In genomic region chr1:54888080-54888733, GRCh38 we compare ENCODE assay signal across 8 cellular contexts. TPM values are rescaled to one million over a fixed set of nuclear protein-coding genes. Genes with fewer than 3 reads are reported as not detected.
A peak's percentile ranks its signal among the peaks of the same experiment; 100 is the strongest.
DNase-seq lines count a peak whose midpoint lies in the region; TF ChIP-seq lines count a peak whose summit lies in the region.

No MANE protein-coding gene starts in this region.

- H3K27ac ChIP-seq in VCaP: peak overlapping the region; percentile 88
- no peak overlapping the region for H3K27ac ChIP-seq in iPS-18a (ENCODE audit: low read length)
- no peak overlapping the region for H3K27ac ChIP-seq in subcutaneous abdominal adipose tissue (ENCODE audit: low read depth, low read length)

- H3K4me3 ChIP-seq in iPS-18a (ENCODE audit: low read length) (peak overlapping the region; percentile 92), subcutaneous abdominal adipose tissue (ENCODE audit: low read depth in 1 of 5, low read length in 5 of 5) (peak overlapping the region in 4 of 5 donors; percentile 87 to 96 (median 92))

- peaks cover 22% of the 10 kb centered on the region for H3K27me3 Mint-ChIP-seq in activated CD4-positive, alpha-beta T cell treated with anti-CD3 and anti-CD28 coated beads, Interleukin-2, amount 10 ng/mL, durations not matched to agents 7 days and 5 days

- POLR2A ChIA-PET in activated CD4-positive, alpha-beta T cell treated with anti-CD3 and anti-CD28 coated beads, Interleukin-2, amount 10 ng/mL, durations not matched to agents 7 days and 5 days (lab: Charles Lee): no interaction called here

- H3K36me3 ChIP-seq in iPS-18a (ENCODE audit: control insufficient read depth, low read depth, low read length): peaks cover 22% of the 10 kb centered on the region
- H3K36me3 ChIP-seq in subcutaneous abdominal adipose tissue (ENCODE audit: control insufficient read depth in 5 of 5, insufficient read depth in 5 of 5, low read length in 5 of 5): no peaks in the 10 kb centered on the region

- peak overlapping the region; percentile 91 for H3K4me3 Mint-ChIP-seq in activated CD4-positive, alpha-beta T cell treated with anti-CD3 and anti-CD28 coated beads, Interleukin-2, amount 10 ng/mL, durations not matched to agents 7 days and 5 days

- H3K27me3 ChIP-seq in iPS-18a (ENCODE audit: control insufficient read depth, insufficient read depth, low read length): no peaks in the 10 kb centered on the region
- H3K27me3 ChIP-seq in subcutaneous abdominal adipose tissue (ENCODE audit: control insufficient read depth in 5 of 5, insufficient read depth in 4 of 5, low read length in 5 of 5): no peaks in the 10 kb centered on the region

- CTCF ChIA-PET in activated CD4-positive, alpha-beta T cell treated with anti-CD3 and anti-CD28 coated beads, Interleukin-2, amount 10 ng/mL, durations not matched to agents 7 days and 5 days (lab: Charles Lee): interaction anchor here (1.5 kb wide), 1 partner anchor 133 kb away, joined by 3 read pairs; no protein-coding TSS in a partner anchor

- H3K9me3 Mint-ChIP-seq in activated CD4-positive, alpha-beta T cell treated with anti-CD3 and anti-CD28 coated beads, Interleukin-2, amount 10 ng/mL, durations not matched to agents 7 days and 5 days: no peaks in the 10 kb centered on the region

- H3K4me1 Mint-ChIP-seq in activated CD4-positive, alpha-beta T cell treated with anti-CD3 and anti-CD28 coated beads, Interleukin-2, amount 10 ng/mL, durations not matched to agents 7 days and 5 days: peaks cover 45% of the 10 kb centered on the region

- H3K9me3 ChIP-seq in iPS-18a (ENCODE audit: control insufficient read depth, low read depth, low read length): no peaks in the 10 kb centered on the region
- no peaks in the 10 kb centered on the region for H3K9me3 ChIP-seq in subcutaneous abdominal adipose tissue (ENCODE audit: control insufficient read depth in 5 of 5, low read length in 5 of 5)

- no peak for DNase-seq in activated CD4-positive, alpha-beta T cell treated with anti-CD3 and anti-CD28 coated beads, Interleukin-2, amount 10 ng/mL, durations not matched to agents 7 days and 5 days
- no peak for DNase-seq in activated CD4-positive, alpha-beta T cell treated with anti-CD3 and anti-CD28 coated beads for 4 hours
- DNase-seq in UCSD-AML1 (lab: John Stamatoyannopoulos, UW; ENCODE audit: unreplicated experiment) (no peak), ACHN (no peak), NCI-H1694 (lab: John Stamatoyannopoulos, UW) (no peak)

- in situ Hi-C loops in ACHN (cut with HindIII; ENCODE audit: low pct_ligation_motif_present, low pct_unique_long_range_greater_than_20kb, low sequenced_read_pairs): no loop called here

- H3K4me1 ChIP-seq in iPS-18a (ENCODE audit: control insufficient read depth, low read depth, low read length) (peaks cover 28% of the 10 kb centered on the region), subcutaneous abdominal adipose tissue (ENCODE audit: control insufficient read depth in 5 of 5, insufficient read depth in 5 of 5, low read length in 5 of 5) (peaks cover 13 to 45% (median 42%) of the 10 kb centered on the region in 5 donors)

- H3K27ac Mint-ChIP-seq in activated CD4-positive, alpha-beta T cell treated with anti-CD3 and anti-CD28 coated beads, Interleukin-2, amount 10 ng/mL, durations not matched to agents 7 days and 5 days: no peak overlapping the region

- TF ChIP-seq CTCF in VCaP (conservative IDR thresholded peaks at IDR 0.05): no peak

- peaks cover 6% of the 10 kb centered on the region for H3K36me3 Mint-ChIP-seq in activated CD4-positive, alpha-beta T cell treated with anti-CD3 and anti-CD28 coated beads, Interleukin-2, amount 10 ng/mL, durations not matched to agents 7 days and 5 days (ENCODE audit: low read depth)

- H3K9ac ChIP-seq in iPS-18a (ENCODE audit: low read length) (peak overlapping the region; percentile 79), subcutaneous abdominal adipose tissue (ENCODE audit: low read length in 5 of 5) (no peak overlapping the region)

RNA-seq across cellular contexts. Expression of gene DHCR24, which starts 1.2 kb away (rescaled TPM):
- 100 to 1,000 TPM in 1 of 2 experiments, 10 to 100 TPM in 1; 84.6 to 102 TPM for total RNA-seq in activated CD4-positive, alpha-beta T cell treated with anti-CD3 and anti-CD28 coated beads, Interleukin-2, amount 10 ng/mL, durations not matched to agents 7 days and 5 days
